ENCODE assay signal across 8 cellular contexts in the genomic region with DNA sequence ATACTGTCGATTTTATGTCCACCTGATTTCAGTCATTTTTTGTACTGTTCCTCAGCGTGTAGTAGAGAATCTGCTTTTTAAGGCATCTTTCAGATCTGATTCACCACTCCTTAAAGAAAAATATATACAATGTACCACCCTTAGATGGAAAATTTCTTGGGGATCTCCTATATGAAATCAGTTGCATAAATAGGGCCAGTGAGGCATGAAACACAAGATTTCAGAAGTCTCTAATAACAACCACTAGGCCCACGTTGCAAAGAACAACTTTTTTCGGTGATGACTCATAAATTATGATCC. TPM values are rescaled to one million over a fixed set of nuclear protein-coding genes. Genes with fewer than 3 reads are reported as not detected.
A peak's percentile ranks its signal among the peaks of the same experiment; 100 is the strongest.
DNase-seq lines count a peak whose midpoint lies in the region; ATAC-seq and TF ChIP-seq lines count a peak whose summit lies in the region.

No MANE protein-coding gene starts in this region.

- H2AFZ ChIP-seq in fibroblast of lung (ENCODE audit: low read length) = no peak overlapping the region

- H3K27ac ChIP-seq in SK-N-MC (no peak overlapping the region; the same call in 1 of the 2 replicates), fibroblast of lung (ENCODE audit: insufficient read depth, low read length) (peak overlapping the region; percentile 86), rectal smooth muscle tissue (ENCODE audit: low read depth, low read length) (peak overlapping the region; percentile 88)

- H3K4me1 Mint-ChIP-seq in activated T-cell treated with anti-CD3 and anti-CD28 coated beads, Interleukin-2, amount 50 U/mL, for 4 hours (ENCODE audit: low read depth) = peaks cover 65% of the 10 kb centered on the region

- DNase-seq in activated T-cell treated with anti-CD3 and anti-CD28 coated beads, Interleukin-2, amount 50 U/mL, for 4 hours = no peak
- no peak for DNase-seq in activated T-cell treated with anti-CD3 and anti-CD28 coated beads, Interleukin-2, amount 50 U/mL, for 1 hour
- DNase-seq in SK-N-MC (ENCODE audit: low read depth, low spot score) (no peak), fibroblast of lung (ENCODE audit: low read depth in 2 of 2) (peak; percentile 79)
- no peak for DNase-seq in activated CD4-positive, CD25-positive, alpha-beta regulatory T cell (lab: John Stamatoyannopoulos, UW)

- peaks cover 2% of the 10 kb centered on the region for H3K36me3 Mint-ChIP-seq in activated T-cell treated with anti-CD3 and anti-CD28 coated beads, Interleukin-2, amount 50 U/mL, for 4 hours (ENCODE audit: insufficient read depth)

- H3K4me3 Mint-ChIP-seq in activated T-cell treated with anti-CD3 and anti-CD28 coated beads, Interleukin-2, amount 50 U/mL, for 4 hours = peak overlapping the region; percentile 100

- H3K4me2 ChIP-seq in fibroblast of lung (ENCODE audit: extremely low read depth, insufficient read depth, low read length) = peak overlapping the region; percentile 91

- no peaks in the 10 kb centered on the region for H3K9me3 Mint-ChIP-seq in activated T-cell treated with anti-CD3 and anti-CD28 coated beads, Interleukin-2, amount 50 U/mL, for 4 hours

- no peaks in the 10 kb centered on the region for H3K27me3 Mint-ChIP-seq in activated T-cell treated with anti-CD3 and anti-CD28 coated beads, Interleukin-2, amount 50 U/mL, for 4 hours (ENCODE audit: low read depth)

- peaks cover 52% of the 10 kb centered on the region for H3K79me2 ChIP-seq in fibroblast of lung (ENCODE audit: control insufficient read depth, insufficient read depth, low read length)

- TF ChIP-seq CTCF in fibroblast of lung (conservative IDR thresholded peaks at IDR 0.05 in 1 of 2, IDR thresholded peaks at IDR 0.05 in 1 of 2; ENCODE audit: low read depth in 1 of 2, low read length in 2 of 2) = no peak

- H3K27me3 ChIP-seq in fibroblast of lung (ENCODE audit: control insufficient read depth, insufficient read depth, low read length) (no peaks in the 10 kb centered on the region), rectal smooth muscle tissue (ENCODE audit: control insufficient read depth, insufficient read depth, low read length) (no peaks in the 10 kb centered on the region)

- H3K9ac ChIP-seq in SK-N-MC (ENCODE audit: insufficient read length) = peak overlapping the region; percentile 81
- H3K9ac ChIP-seq in fibroblast of lung (ENCODE audit: insufficient read depth, low read length) = peak overlapping the region; percentile 73
- H3K9ac ChIP-seq in rectal smooth muscle tissue (ENCODE audit: low read length) = no peak overlapping the region

- peak; percentile 30 for ATAC-seq in activated T-cell treated with anti-CD3 and anti-CD28 coated beads, Interleukin-2, amount 50 U/mL, for 4 hours
- ATAC-seq in GM21515 (IDR thresholded peaks at IDR 0.05; ENCODE audit: unreplicated experiment) = no peak
- no peak for ATAC-seq in GM21619 (IDR thresholded peaks at IDR 0.05; ENCODE audit: unreplicated experiment)

- H3K9me3 ChIP-seq in SK-N-MC (ENCODE audit: low read depth, low read length) (no peaks in the 10 kb centered on the region), fibroblast of lung (ENCODE audit: control insufficient read depth, insufficient read depth, low read depth, low read length) (no peaks in the 10 kb centered on the region)

- H3K4me1 ChIP-seq in fibroblast of lung (ENCODE audit: control insufficient read depth, extremely low read depth, insufficient read depth, low read length) (peaks cover 7% of the 10 kb centered on the region), rectal smooth muscle tissue (ENCODE audit: control insufficient read depth, insufficient read depth, low read length) (peaks cover 25% of the 10 kb centered on the region)

- peaks cover 6% of the 10 kb centered on the region for H4K20me1 ChIP-seq in fibroblast of lung (ENCODE audit: control insufficient read depth, extremely low read depth, insufficient read depth, low read length)

- H3K4me3 ChIP-seq in SK-N-MC (peak overlapping the region; percentile 90), fibroblast of lung (replicated peaks in 1 of 4; ENCODE audit: control extremely low read depth in 1 of 4, insufficient read depth in 1 of 4, low read depth in 3 of 4, low read length in 4 of 4) (peak overlapping the region; percentile 74 to 82 (median 79)), rectal smooth muscle tissue (ENCODE audit: low read length) (peak overlapping the region; percentile 88)

- no peaks in the 10 kb centered on the region for H3K36me3 ChIP-seq in SK-N-MC (ENCODE audit: insufficient read depth, low read length)
- H3K36me3 ChIP-seq in fibroblast of lung (ENCODE audit: control insufficient read depth, insufficient read depth, low read length) = no peaks in the 10 kb centered on the region
- H3K36me3 ChIP-seq in rectal smooth muscle tissue (ENCODE audit: control insufficient read depth, insufficient read depth, low read length) = no peaks in the 10 kb centered on the region

RNA-seq across cellular contexts. Expression of a gene that starts 1.4 kb away (rescaled TPM):
- 10 to 100 TPM; 48.0 to 60.7 (median 51.1) TPM for total RNA-seq in activated T-cell treated with anti-CD3 and anti-CD28 coated beads, Interleukin-2, amount 50 U/mL, for 4 hours
- 23.6 and 36.3 TPM in 2 replicates for total RNA-seq in fibroblast of lung
- 17.3 and 18.9 TPM in 2 replicates for polyA plus RNA-seq in fibroblast of lung
- polyA plus RNA-seq in fibroblast of lung (2012) = 12.5 and 19.4 TPM in 2 replicates
- 1.8 and 2.3 TPM in 2 replicates for polyA minus RNA-seq in fibroblast of lung (ENCODE audit: low replicate concordance)

Comparison
In these comparisons a context has a peak if more than half of its experiments do, and no peak if none do; other contexts are left out.
1. ATAC-seq: peak in activated T-cell treated with anti-CD3 and anti-CD28 coated beads, Interleukin-2, amount 50 U/mL, for 4 hours (2 of 2); none in GM21515 (single experiment) and GM21619 (single experiment).
2. DNase-seq: peak in fibroblast of lung (2 of 2); none in activated T-cell treated with anti-CD3 and anti-CD28 coated beads, Interleukin-2, amount 50 U/mL, for 4 hours (single experiment), activated T-cell treated with anti-CD3 and anti-CD28 coated beads, Interleukin-2, amount 50 U/mL, for 1 hour (single experiment), SK-N-MC (single experiment) and activated CD4-positive, CD25-positive, alpha-beta regulatory T cell (0 of 4).
3. Peak in every context shown above with its lines, with median percentiles within 50 percentile points of each other: H3K4me3 ChIP-seq.